ENCODE assay signal across 18 cellular contexts in genomic region chr16:85134794-85135153, GRCh38. TPM values are rescaled to one million over a fixed set of nuclear protein-coding genes. Genes with fewer than 3 reads are reported as not detected.
DNase-seq lines count a peak whose midpoint lies in the region; ATAC-seq, FAIRE-seq and TF ChIP-seq lines count a peak whose summit lies in the region.
"Had no signal": no experiment of that assay in that cellular context is flagged by ENCODE, and none has a peak within 500 bp of the region (broad histone marks: within the 10 kb centered on the region; RNA-seq: fewer than 3 reads in every experiment).

No MANE protein-coding gene starts in this region.

- no peak overlapping the region for H2AFZ ChIP-seq in mesenchymal stem cell (ENCODE audit: low read depth, low read length)

- TF ChIP-seq CTCF in right atrium auricular region (IDR thresholded peaks at IDR 0.05) (no peak), gastroesophageal sphincter (IDR thresholded peaks at IDR 0.05) (no peak)

- WGBS in gastroesophageal sphincter (ENCODE audit: low coverage in 1 of 2), 2 donors = no CpG with 5 or more reads among the region's 14 CpGs
- 94% methylated on average over 14 of the region's 14 CpGs for WGBS in mesenchymal stem cell

- H3K4me3 ChIP-seq in right atrium auricular region = no peak overlapping the region
- H3K4me3 ChIP-seq in gastroesophageal sphincter = no peak overlapping the region
- H3K4me3 ChIP-seq in mesenchymal stem cell (ENCODE audit: insufficient read depth in 1 of 2, low read depth in 1 of 2, low read length in 2 of 2) = no peak overlapping the region
- H3K4me3 ChIP-seq: HAP-1, SK-N-MC had no signal

- TF ChIP-seq POLR2A in gastroesophageal sphincter (IDR thresholded peaks at IDR 0.05) (no peak), H54 (IDR thresholded peaks at IDR 0.05; ENCODE audit: low read depth, low read length) (no peak)

- H4K91ac ChIP-seq in mesenchymal stem cell (ENCODE audit: low read length) = peak overlapping the region; percentile 91

- H3K4ac ChIP-seq in mesenchymal stem cell (ENCODE audit: low read depth in 1 of 2, low read length in 2 of 2) = peak overlapping the region; percentile 66 to 85

- no peak overlapping the region for H3K27ac ChIP-seq in right atrium auricular region
- peak overlapping the region in 3 of 4 donors; percentile 11 to 84 (median 77) for H3K27ac ChIP-seq in gastroesophageal sphincter
- H3K27ac ChIP-seq in mesenchymal stem cell (ENCODE audit: low read length, poor library complexity, severe bottlenecking) = no peak overlapping the region
- H3K27ac ChIP-seq: SK-N-MC had no signal

- no peaks in the 10 kb centered on the region for H3K27me3 ChIP-seq in right atrium auricular region
- H3K27me3 ChIP-seq in gastroesophageal sphincter = no peaks in the 10 kb centered on the region
- no peaks in the 10 kb centered on the region for H3K27me3 ChIP-seq in mesenchymal stem cell (ENCODE audit: control insufficient read depth in 1 of 2, insufficient read depth in 1 of 2, low read length in 2 of 2)

- peaks cover 0 to 59% of the 10 kb centered on the region in 2 donors for H3K4me1 ChIP-seq in right atrium auricular region
- H3K4me1 ChIP-seq in gastroesophageal sphincter = peaks cover 2 to 65% (median 34%) of the 10 kb centered on the region in 3 donors
- peaks cover 19% of the 10 kb centered on the region for H3K4me1 ChIP-seq in mesenchymal stem cell (ENCODE audit: control insufficient read depth, insufficient read depth, low read depth, low read length)
- H3K4me1 ChIP-seq: HAP-1 had no signal

- H3K23ac ChIP-seq in mesenchymal stem cell (ENCODE audit: low read length in 2 of 2) = no peak overlapping the region

- H3K79me1 ChIP-seq in mesenchymal stem cell (replicated peaks; ENCODE audit: low read length, poor library complexity, severe bottlenecking) = no peaks in the 10 kb centered on the region

- ATAC-seq in Right ventricle myocardium superior (ENCODE audit: poor library complexity) = no peak
- ATAC-seq in gastroesophageal sphincter = no peak

- no peak overlapping the region for H2AK5ac ChIP-seq in mesenchymal stem cell (ENCODE audit: low read length, severe bottlenecking)

- DNase-seq in Right ventricle myocardium superior (peak; percentile 76), right atrium auricular region (ENCODE audit: low spot score) (no peak), mesenchymal stem cell (no peak), HK-2 (ENCODE audit: unreplicated experiment) (no peak), cortex of kidney (lab: John Stamatoyannopoulos, UW) (no peak), medulla oblongata (ENCODE audit: extremely low spot score) (no peak), H54 (ENCODE audit: insufficient read length, low spot score) (no peak)
- DNase-seq: 8988T, C1 segment of cervical spinal cord, EL, NCI-H1436 treated with DMSO at 0.1 percent for 48 hours, NCI-H345, NCI-H526 treated with DMSO at 0.1 percent for 48 hours had no signal

- no peaks in the 10 kb centered on the region for H3K36me3 ChIP-seq in right atrium auricular region
- no peaks in the 10 kb centered on the region for H3K36me3 ChIP-seq in gastroesophageal sphincter
- H3K36me3 ChIP-seq in mesenchymal stem cell (ENCODE audit: control insufficient read depth in 1 of 2, insufficient read depth in 2 of 2, low read depth in 1 of 2, low read length in 2 of 2) = no peaks in the 10 kb centered on the region
- H3K36me3 ChIP-seq: HAP-1 had no signal

- intact Hi-C loops in Right ventricle myocardium superior (cut with DNase I) = loop anchor here (5.0 kb wide), 2 partner anchors 33 to 93 kb away; no protein-coding TSS in a partner anchor

- no peak overlapping the region for H3K4me2 ChIP-seq in mesenchymal stem cell (ENCODE audit: low read length, poor library complexity, severe bottlenecking)

- H2BK12ac ChIP-seq in mesenchymal stem cell (ENCODE audit: low read length in 2 of 2) = peak overlapping the region; percentile 71 to 98

- H2BK15ac ChIP-seq in mesenchymal stem cell (ENCODE audit: low read depth, poor library complexity, severe bottlenecking) = no peak overlapping the region

- no peak for TF ChIP-seq EP300 in gastroesophageal sphincter (IDR thresholded peaks at IDR 0.05)

- peak overlapping the region; percentile 40 to 88 for H3K18ac ChIP-seq in mesenchymal stem cell (ENCODE audit: low read depth in 1 of 2, low read length in 2 of 2)

- H2BK5ac ChIP-seq in mesenchymal stem cell (ENCODE audit: low read depth, low read length, poor library complexity, severe bottlenecking) = no peak overlapping the region

- H3K9ac ChIP-seq in mesenchymal stem cell (ENCODE audit: low read length) = no peak overlapping the region

- no peak overlapping the region for H4K8ac ChIP-seq in mesenchymal stem cell (ENCODE audit: low read length)

- FAIRE-seq in H54 (lab: Jason Lieb, UNC) = no peak

- H3K9me3 ChIP-seq in right atrium auricular region (no peaks in the 10 kb centered on the region), gastroesophageal sphincter (no peaks in the 10 kb centered on the region), mesenchymal stem cell (ENCODE audit: control insufficient read depth, low read length) (no peaks in the 10 kb centered on the region)
- H3K9me3 ChIP-seq: HAP-1 had no signal

- no peak overlapping the region for H3K14ac ChIP-seq in mesenchymal stem cell (ENCODE audit: low read length in 2 of 2)

- H2BK120ac ChIP-seq in mesenchymal stem cell (ENCODE audit: low read depth, low read length) = no peak overlapping the region

RNA-seq across cellular contexts. Expression of gene CIBAR2, which starts 22.5 kb away (rescaled TPM):
- not detected for total RNA-seq in Right ventricle myocardium superior
- total RNA-seq in right atrium auricular region = not detected
- not detected for total RNA-seq in gastroesophageal sphincter
- 0.03 TPM for polyA plus RNA-seq in mesenchymal stem cell (2013, experiment 1 of 2)
- 0.07 TPM for polyA plus RNA-seq in mesenchymal stem cell (2013, experiment 2 of 2)
- total RNA-seq: HT1080, RPMI7951 had no signal

Comparison
In these comparisons a context has a peak if more than half of its experiments do, and no peak if none do; other contexts are left out.
1. H3K27ac ChIP-seq: peak in gastroesophageal sphincter (3 of 4); none in right atrium auricular region (0 of 2) and mesenchymal stem cell (single experiment).